ENCODE assay signal across 19 cellular contexts in the genomic region with DNA sequence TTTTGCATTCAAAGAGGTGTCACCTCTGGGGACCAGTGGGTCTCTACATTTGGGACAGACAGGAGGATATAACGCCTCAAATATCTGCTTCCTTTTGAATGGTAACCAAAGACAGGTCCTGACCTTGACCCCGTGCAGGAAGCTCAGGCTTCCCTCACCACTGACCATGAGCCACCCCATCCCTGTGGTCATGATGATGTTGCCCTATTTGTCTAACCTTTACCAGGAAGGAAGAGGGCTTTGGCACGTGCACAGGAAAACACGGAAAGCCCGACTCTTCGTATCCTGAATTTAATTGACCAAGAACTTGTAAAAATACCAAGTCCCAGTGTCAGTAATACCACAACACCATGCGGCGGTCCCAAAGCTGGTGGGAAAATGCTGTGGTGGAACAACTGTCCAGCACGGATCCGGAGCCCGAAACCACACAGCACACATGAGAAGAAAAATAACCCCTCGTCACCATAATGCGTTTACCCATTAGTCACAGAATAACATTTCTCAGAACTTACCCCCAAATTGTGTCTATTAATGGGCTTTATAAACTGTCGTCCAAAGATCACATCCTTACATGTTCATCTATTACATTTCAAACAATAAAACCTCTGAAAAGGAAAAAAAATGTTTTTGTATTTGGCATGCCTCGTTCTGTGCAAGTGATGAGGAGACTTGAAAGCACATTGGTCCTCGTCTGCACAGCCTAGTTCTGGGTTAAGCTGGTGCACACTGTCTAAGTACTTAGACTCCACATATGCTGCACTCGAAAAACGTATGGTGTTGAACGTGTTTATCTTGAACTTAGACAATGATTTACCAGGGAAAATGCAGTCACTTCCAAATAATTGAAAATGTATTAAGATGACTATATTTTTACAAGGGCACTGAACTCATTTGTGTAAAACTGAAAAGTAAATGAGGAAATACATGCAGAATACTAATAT.
"Had no signal": no experiment of that assay in that cellular context is flagged by ENCODE, and none has a peak within 500 bp of the region (broad histone marks: within the 10 kb centered on the region; RNA-seq: fewer than 3 reads in every experiment).

No MANE protein-coding gene starts in this region.

- H3K36me3 ChIP-seq: colonic mucosa, left ventricle myocardium inferior, right atrium auricular region, sigmoid colon, suprapubic skin, thyroid gland, uterus had no signal

- FAIRE-seq: kidney, small intestine had no signal

- H3K4me1 ChIP-seq: colonic mucosa, left ventricle myocardium inferior, right atrium auricular region, suprapubic skin, thyroid gland, uterus had no signal

- H3K27me3 ChIP-seq: colonic mucosa, right atrium auricular region, sigmoid colon, thyroid gland, uterus had no signal

- H3K4me3 ChIP-seq: colonic mucosa, hepatocyte, left ventricle myocardium inferior, lung, right atrium auricular region, sigmoid colon, suprapubic skin, thyroid gland, uterus had no signal

- H3K4me2 ChIP-seq: hepatocyte had no signal

- DNase-seq: colonic mucosa; dermis blood vessel endothelial cell; erythroblast; foreskin melanocyte; kidney; left cardiac atrium; left ventricle myocardium inferior; mesenchymal stem cell; naive thymus-derived CD8-positive, alpha-beta T cell; sigmoid colon; small intestine; stimulated activated CD4-positive, alpha-beta T cell treated with anti-CD3 and anti-CD28 coated beads, Interleukin-12 subunit alpha, Interleukin-12 subunit beta, amount 100 ng/mL, for 4 hours; stimulated activated naive CD8-positive, alpha-beta T cell treated with anti-CD3 and anti-CD28 coated beads, Interleukin-15, Interleukin-2, amounts not matched to agents 100 U/mL and 50 U/mL, for 24 hours; uterus had no signal

- H3K9me3 ChIP-seq: colonic mucosa, left ventricle myocardium inferior, right atrium auricular region, sigmoid colon, suprapubic skin, thyroid gland, uterus had no signal

- ATAC-seq: left cardiac atrium; naive thymus-derived CD8-positive, alpha-beta T cell; stimulated activated naive CD8-positive, alpha-beta T cell treated with anti-CD3 and anti-CD28 coated beads, Interleukin-15, Interleukin-2, amounts not matched to agents 100 U/mL and 50 U/mL, for 24 hours had no signal

- H3K27ac ChIP-seq: colonic mucosa, hepatocyte, left ventricle myocardium inferior, right atrium auricular region, sigmoid colon, suprapubic skin, thyroid gland, uterus had no signal
